ENCODE assay signal across 1 cellular context in genomic region chr11:45798793-45799441, GRCh38.
TF ChIP-seq lines count a peak whose summit lies in the region.

No MANE protein-coding gene starts in this region.

TF ChIP-seq in IMR-90, 13 proteins besides CTCF, POLR2A, EP300 and RAD21 (continued from another document):
- TF ChIP-seq, protein P1, sequence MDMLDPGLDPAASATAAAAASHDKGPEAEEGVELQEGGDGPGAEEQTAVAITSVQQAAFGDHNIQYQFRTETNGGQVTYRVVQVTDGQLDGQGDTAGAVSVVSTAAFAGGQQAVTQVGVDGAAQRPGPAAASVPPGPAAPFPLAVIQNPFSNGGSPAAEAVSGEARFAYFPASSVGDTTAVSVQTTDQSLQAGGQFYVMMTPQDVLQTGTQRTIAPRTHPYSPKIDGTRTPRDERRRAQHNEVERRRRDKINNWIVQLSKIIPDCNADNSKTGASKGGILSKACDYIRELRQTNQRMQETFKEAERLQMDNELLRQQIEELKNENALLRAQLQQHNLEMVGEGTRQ (IDR thresholded peaks at IDR 0.05; ENCODE audit: low read depth, low read length) = no peak
- TF ChIP-seq BHLHE40 (IDR thresholded peaks at IDR 0.05; ENCODE audit: low read depth, low read length) (no peak), MXI1 (IDR thresholded peaks at IDR 0.05; ENCODE audit: borderline replicate concordance, low read depth, low read length) (no peak), CEBPB (IDR thresholded peaks at IDR 0.05; ENCODE audit: low read depth, low read length) (peak; percentile 78)
